1 cellular context compared by ENCODE assay signal in the genomic region with DNA sequence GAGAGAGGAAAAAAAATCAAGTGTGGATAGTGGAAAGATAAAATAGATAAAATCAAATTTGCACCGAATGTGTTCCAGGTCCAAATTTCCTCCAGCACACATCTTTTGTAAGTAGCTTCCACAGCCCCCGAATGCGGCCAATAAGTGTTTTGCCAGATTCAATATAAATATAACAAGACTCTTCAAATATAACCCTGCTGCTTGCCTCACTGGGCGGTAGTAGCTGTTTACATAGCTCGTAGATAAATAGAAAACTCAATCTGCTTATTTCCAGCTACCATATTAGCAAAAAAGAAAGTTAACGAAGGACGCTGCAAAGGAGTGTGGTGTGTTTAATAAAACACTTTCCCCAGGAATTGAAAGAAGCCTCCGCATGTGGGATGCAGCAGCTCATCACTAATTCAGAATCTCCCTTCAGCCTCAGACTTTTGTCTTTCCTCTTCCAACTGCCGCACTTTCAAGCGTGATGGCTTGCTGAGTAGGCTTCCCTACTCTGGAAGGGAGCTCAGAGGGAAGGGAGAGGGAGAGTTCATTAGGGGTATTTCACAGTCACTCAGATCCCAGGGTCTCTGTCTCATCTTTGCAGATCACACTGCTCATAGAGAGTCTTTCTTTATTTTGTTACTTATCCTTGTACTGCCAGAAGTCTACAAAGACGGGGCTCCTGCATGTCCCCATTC.
TF ChIP-seq lines count a peak whose summit lies in the region.

No MANE protein-coding gene starts in this region.

TF ChIP-seq in GM23338, 12 proteins besides CTCF, POLR2A, EP300 and RAD21 (continued from another document):
- TF ChIP-seq ZNF462 (CRISPR knock-in tag; IDR thresholded peaks at IDR 0.05) (no peak), POLR2AphosphoS5 (IDR thresholded peaks at IDR 0.05; ENCODE audit: low read depth) (no peak), EZH2 (IDR thresholded peaks at IDR 0.05; ENCODE audit: low read depth, unreplicated experiment) (no peak), EZH2phosphoT487 (IDR thresholded peaks at IDR 0.05; ENCODE audit: unreplicated experiment) (no peak), ZNF114 (CRISPR knock-in tag; IDR thresholded peaks at IDR 0.05) (no peak), ZNF331 (CRISPR knock-in tag; IDR thresholded peaks at IDR 0.05; ENCODE audit: low read depth) (no peak), JUNB (IDR thresholded peaks at IDR 0.05; ENCODE audit: unreplicated experiment) (no peak), NANOG (IDR thresholded peaks at IDR 0.05; ENCODE audit: borderline replicate concordance) (no peak)
